ENCODE assay signal across 40 cellular contexts in the genomic region with DNA sequence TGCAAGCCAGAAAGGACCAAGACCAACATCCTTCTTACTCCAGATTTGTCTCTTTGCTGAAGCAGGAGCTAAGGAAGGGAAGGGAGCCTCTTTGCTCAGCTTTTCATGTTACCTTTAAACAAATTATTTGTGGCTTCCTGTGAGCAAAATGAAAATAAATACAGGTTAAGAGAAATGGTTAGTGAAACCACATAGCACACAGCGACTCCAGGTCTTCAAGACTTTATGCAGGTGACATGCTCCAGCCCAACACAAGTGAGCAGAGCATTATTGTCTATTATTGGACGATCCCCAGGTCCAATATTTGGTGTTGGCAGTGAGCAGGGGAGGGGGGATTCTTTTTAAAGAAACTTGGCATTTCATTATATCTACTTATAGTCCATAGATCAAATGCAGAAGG. TPM values are rescaled to one million over a fixed set of nuclear protein-coding genes. Genes with fewer than 3 reads are reported as not detected.
"Had no signal": no experiment of that assay in that cellular context is flagged by ENCODE, and none has a peak within 500 bp of the region (broad histone marks: within the 10 kb centered on the region; RNA-seq: fewer than 3 reads in every experiment).

No MANE protein-coding gene starts in this region.

- H3K27ac ChIP-seq: adrenal gland, ascending aorta, body of pancreas, brain microvascular endothelial cell, breast epithelium, cardiac muscle cell had no signal

- FAIRE-seq: astrocyte, bronchial epithelial cell had no signal

- H3K27me3 ChIP-seq: adrenal gland, ascending aorta, body of pancreas, brain microvascular endothelial cell, cardiac muscle cell had no signal

- H3K4me3 ChIP-seq: adrenal gland, ascending aorta, body of pancreas, breast epithelium, cardiac muscle cell had no signal

- DNase-seq: activated effector memory CD4-positive, alpha-beta T cell treated with anti-CD3 and anti-CD28 coated beads, Interleukin-2, amount 50 U/mL, for 16 hours; activated effector memory CD4-positive, alpha-beta T cell treated with Interleukin-2 at 50 U/mL for 16 hours; activated gamma-delta T cell; activated gamma-delta T cell treated with Interleukin-2 at 50 U/mL for 16 hours; activated naive CD4-positive, alpha-beta T cell; activated naive CD4-positive, alpha-beta T cell treated with anti-CD3 and anti-CD28 coated beads for 36 hours; activated naive CD4-positive, alpha-beta T cell treated with anti-CD3 and anti-CD28 coated beads, Interleukin-2, amount 10 ng/mL, durations not matched to agents 7 days and 5 days; activated naive CD4-positive, alpha-beta T cell treated with anti-CD3 and anti-CD28 coated beads, Interleukin-2, amount 50 U/mL, for 16 hours; activated naive CD4-positive, alpha-beta T cell treated with Interleukin-2 at 50 U/mL for 16 hours; activated naive CD8-positive, alpha-beta T cell treated with anti-CD3 and anti-CD28 coated beads for 36 hours; activated naive CD8-positive, alpha-beta T cell treated with anti-CD3 and anti-CD28 coated beads, Interleukin-2, amount 10 ng/mL, durations not matched to agents 7 days and 5 days; activated naive CD8-positive, alpha-beta T cell treated with anti-CD3 and anti-CD28 coated beads, Interleukin-2, amount 50 U/mL, for 24 hours; activated T-cell treated with anti-CD3 and anti-CD28 coated beads, Interleukin-2, amount 50 U/mL, for 1 hour; activated T-cell treated with anti-CD3 and anti-CD28 coated beads, Interleukin-2, amount 50 U/mL, for 24 hours; activated T-cell treated with anti-CD3 and anti-CD28 coated beads, Interleukin-2, amount 50 U/mL, for 4 hours; activated T-cell treated with anti-CD3 and anti-CD28 coated beads, Interleukin-2, amount 50 U/mL, for 48 hours; activated T-cell treated with anti-CD3 and anti-CD28 coated beads, Interleukin-2, amount 50 U/mL, for 72 hours; adrenal gland; amniotic stem cell; amygdala; anterior cingulate cortex; aorta; body of pancreas; brain microvascular endothelial cell; caudate nucleus; central memory CD4-positive, alpha-beta T cell; cerebellar nuclear complex had no signal

- H3K4me1 ChIP-seq: adrenal gland, ascending aorta, body of pancreas, breast epithelium had no signal

- H3K4me3 Mint-ChIP-seq: activated naive CD4-positive, alpha-beta T cell treated with anti-CD3 and anti-CD28 coated beads for 36 hours; activated naive CD4-positive, alpha-beta T cell treated with anti-CD3 and anti-CD28 coated beads, Interleukin-2, amount 10 ng/mL, durations not matched to agents 7 days and 5 days; activated naive CD4-positive, alpha-beta T cell treated with anti-CD3 and anti-CD28 coated beads, Interleukin-2, amount 50 U/mL, for 24 hours; activated naive CD8-positive, alpha-beta T cell; activated naive CD8-positive, alpha-beta T cell treated with anti-CD3 and anti-CD28 coated beads for 36 hours; activated naive CD8-positive, alpha-beta T cell treated with anti-CD3 and anti-CD28 coated beads, Interleukin-2, amount 10 ng/mL, durations not matched to agents 7 days and 5 days; activated naive CD8-positive, alpha-beta T cell treated with anti-CD3 and anti-CD28 coated beads, Interleukin-2, amount 50 U/mL, for 24 hours; activated T-cell treated with anti-CD3 and anti-CD28 coated beads, Interleukin-2, amount 50 U/mL, for 24 hours; activated T-cell treated with anti-CD3 and anti-CD28 coated beads, Interleukin-2, amount 50 U/mL, for 4 hours; activated T-cell treated with anti-CD3 and anti-CD28 coated beads, Interleukin-2, amount 50 U/mL, for 72 hours; activated T-helper 1 cell treated with anti-CD3 and anti-CD28 coated beads, Interleukin-12 subunit alpha, Interleukin-12 subunit beta, Interleukin-2, Interleukin-4 antibody, amounts not matched to agents 30 ng/mL and 10 ng/mL and 1 ng/mL, durations not matched to agents 14 hours and 24 hours and 36 hours; activated T-helper 17 cell treated with anti-CD3 and anti-CD28 coated beads, Interleukin-2, amount 50 U/mL, for 72 hours; brain; central memory CD8-positive, alpha-beta T cell had no signal

- H3K9me3 ChIP-seq: adrenal gland, ascending aorta, body of pancreas, breast epithelium had no signal

- H3K9me3 Mint-ChIP-seq: activated naive CD4-positive, alpha-beta T cell treated with anti-CD3 and anti-CD28 coated beads for 36 hours; activated naive CD4-positive, alpha-beta T cell treated with anti-CD3 and anti-CD28 coated beads, Interleukin-2, amount 10 ng/mL, durations not matched to agents 7 days and 5 days; activated naive CD8-positive, alpha-beta T cell treated with anti-CD3 and anti-CD28 coated beads for 36 hours; activated naive CD8-positive, alpha-beta T cell treated with anti-CD3 and anti-CD28 coated beads, Interleukin-2, amount 10 ng/mL, durations not matched to agents 7 days and 5 days; activated naive CD8-positive, alpha-beta T cell treated with anti-CD3 and anti-CD28 coated beads, Interleukin-2, amount 50 U/mL, for 24 hours; activated T-cell treated with anti-CD3 and anti-CD28 coated beads, Interleukin-2, amount 50 U/mL, for 24 hours; activated T-cell treated with anti-CD3 and anti-CD28 coated beads, Interleukin-2, amount 50 U/mL, for 4 hours; activated T-cell treated with anti-CD3 and anti-CD28 coated beads, Interleukin-2, amount 50 U/mL, for 72 hours; activated T-helper 1 cell treated with anti-CD3 and anti-CD28 coated beads, Interleukin-12 subunit alpha, Interleukin-12 subunit beta, Interleukin-2, Interleukin-4 antibody, amounts not matched to agents 30 ng/mL and 10 ng/mL and 1 ng/mL, durations not matched to agents 14 hours and 24 hours and 36 hours; activated T-helper 2 cell treated with anti-CD3 and anti-CD28 coated beads, Interferon-gamma antibody, Interleukin-2, Interleukin-4, amounts not matched to agents 10 μg/mL and 5 μg/mL and 100 μg/mL, durations not matched to agents 14 hours and 24 hours and 36 hours had no signal

- H3K27ac Mint-ChIP-seq: activated naive CD4-positive, alpha-beta T cell treated with anti-CD3 and anti-CD28 coated beads for 36 hours; activated naive CD4-positive, alpha-beta T cell treated with anti-CD3 and anti-CD28 coated beads, Interleukin-2, amount 10 ng/mL, durations not matched to agents 7 days and 5 days; activated naive CD4-positive, alpha-beta T cell treated with anti-CD3 and anti-CD28 coated beads, Interleukin-2, amount 50 U/mL, for 24 hours; activated naive CD4-positive, alpha-beta T cell treated with anti-CD3 and anti-CD28 coated beads, Interleukin-2, amount 50 U/mL, for 72 hours; activated naive CD8-positive, alpha-beta T cell; activated naive CD8-positive, alpha-beta T cell treated with anti-CD3 and anti-CD28 coated beads for 36 hours; activated naive CD8-positive, alpha-beta T cell treated with anti-CD3 and anti-CD28 coated beads, Interleukin-2, amount 10 ng/mL, durations not matched to agents 7 days and 5 days; activated naive CD8-positive, alpha-beta T cell treated with anti-CD3 and anti-CD28 coated beads, Interleukin-2, amount 50 U/mL, for 24 hours; activated T-cell treated with anti-CD3 and anti-CD28 coated beads, Interleukin-2, amount 50 U/mL, for 24 hours; activated T-cell treated with anti-CD3 and anti-CD28 coated beads, Interleukin-2, amount 50 U/mL, for 72 hours; activated T-helper 1 cell treated with anti-CD3 and anti-CD28 coated beads, Interleukin-12 subunit alpha, Interleukin-12 subunit beta, Interleukin-2, Interleukin-4 antibody, amounts not matched to agents 30 ng/mL and 10 ng/mL and 1 ng/mL, durations not matched to agents 14 hours and 24 hours and 36 hours; activated T-helper 17 cell treated with anti-CD3 and anti-CD28 coated beads, Interleukin-2, amount 50 U/mL, for 72 hours; activated T-helper 2 cell treated with anti-CD3 and anti-CD28 coated beads, Interferon-gamma antibody, Interleukin-2, Interleukin-4, amounts not matched to agents 10 μg/mL and 5 μg/mL and 100 μg/mL, durations not matched to agents 14 hours and 24 hours and 36 hours; brain had no signal

- H3K4me1 Mint-ChIP-seq: activated naive CD4-positive, alpha-beta T cell treated with anti-CD3 and anti-CD28 coated beads, Interleukin-2, amount 10 ng/mL, durations not matched to agents 7 days and 5 days; activated naive CD4-positive, alpha-beta T cell treated with anti-CD3 and anti-CD28 coated beads, Interleukin-2, amount 50 U/mL, for 24 hours; activated naive CD8-positive, alpha-beta T cell treated with anti-CD3 and anti-CD28 coated beads for 36 hours; activated naive CD8-positive, alpha-beta T cell treated with anti-CD3 and anti-CD28 coated beads, Interleukin-2, amount 10 ng/mL, durations not matched to agents 7 days and 5 days; activated naive CD8-positive, alpha-beta T cell treated with anti-CD3 and anti-CD28 coated beads, Interleukin-2, amount 50 U/mL, for 24 hours; activated T-helper 17 cell treated with anti-CD3 and anti-CD28 coated beads, Interleukin-2, amount 50 U/mL, for 72 hours; central memory CD8-positive, alpha-beta T cell had no signal

- H3K27me3 Mint-ChIP-seq: activated naive CD4-positive, alpha-beta T cell treated with anti-CD3 and anti-CD28 coated beads, Interleukin-2, amount 10 ng/mL, durations not matched to agents 7 days and 5 days; central memory CD8-positive, alpha-beta T cell had no signal

- ATAC-seq: activated naive CD4-positive, alpha-beta T cell treated with anti-CD3 and anti-CD28 coated beads, Interleukin-2, amount 50 U/mL, for 72 hours; activated naive CD8-positive, alpha-beta T cell treated with anti-CD3 and anti-CD28 coated beads, Interleukin-2, amount 50 U/mL, for 24 hours; activated T-cell treated with anti-CD3 and anti-CD28 coated beads, Interleukin-2, amount 50 U/mL, for 4 hours; activated T-cell treated with anti-CD3 and anti-CD28 coated beads, Interleukin-2, amount 50 U/mL, for 72 hours; activated T-helper 17 cell treated with anti-CD3 and anti-CD28 coated beads, Interleukin-2, amount 50 U/mL, for 72 hours; body of pancreas had no signal

- H3K36me3 ChIP-seq: adrenal gland, ascending aorta, brain microvascular endothelial cell, breast epithelium, cardiac muscle cell had no signal

RNA-seq across cellular contexts. Expression of a gene that starts 53.3 kb away (rescaled TPM):
- total RNA-seq: activated naive CD4-positive, alpha-beta T cell treated with anti-CD3 and anti-CD28 coated beads for 36 hours; activated naive CD4-positive, alpha-beta T cell treated with anti-CD3 and anti-CD28 coated beads, Interleukin-2, amount 50 U/mL, for 72 hours; activated naive CD8-positive, alpha-beta T cell treated with anti-CD3 and anti-CD28 coated beads for 36 hours; activated naive CD8-positive, alpha-beta T cell treated with anti-CD3 and anti-CD28 coated beads, Interleukin-2, amount 10 ng/mL, durations not matched to agents 7 days and 5 days; activated T-cell treated with anti-CD3 and anti-CD28 coated beads, Interleukin-2, amount 50 U/mL, for 4 hours; activated T-cell treated with anti-CD3 and anti-CD28 coated beads, Interleukin-2, amount 50 U/mL, for 72 hours; activated T-helper 1 cell treated with anti-CD3 and anti-CD28 coated beads, Interleukin-12 subunit alpha, Interleukin-12 subunit beta, Interleukin-2, Interleukin-4 antibody, amounts not matched to agents 30 ng/mL and 10 ng/mL and 1 ng/mL, durations not matched to agents 14 hours and 24 hours and 36 hours; activated T-helper 17 cell treated with anti-CD3 and anti-CD28 coated beads, Interleukin-2, amount 50 U/mL, for 72 hours; activated T-helper 2 cell treated with anti-CD3 and anti-CD28 coated beads, Interferon-gamma antibody, Interleukin-2, Interleukin-4, amounts not matched to agents 10 μg/mL and 5 μg/mL and 100 μg/mL, durations not matched to agents 14 hours and 24 hours and 36 hours; aorta; ascending aorta; bronchial epithelial cell had no signal
- polyA plus RNA-seq: aorta had no signal
